25 cellular contexts compared by ENCODE assay signal in the genomic region with DNA sequence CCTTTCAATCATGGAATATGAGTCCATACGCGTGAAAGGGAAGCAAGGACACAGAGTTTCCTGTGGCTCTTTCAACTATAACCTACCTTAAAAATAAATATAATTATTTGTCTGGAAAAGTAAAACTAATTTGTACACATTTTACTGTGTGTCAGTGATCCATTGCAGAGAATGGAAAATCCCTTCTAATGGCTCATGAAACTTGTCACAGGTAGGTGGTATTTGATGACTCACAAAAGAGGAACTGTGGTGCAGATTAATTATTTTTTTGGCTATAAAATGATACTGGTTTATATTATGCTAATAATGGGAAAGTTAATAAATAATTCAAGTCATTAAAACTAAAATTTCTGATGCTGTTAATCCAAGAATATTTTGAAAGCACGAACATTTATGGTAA.
A peak's percentile ranks its signal among the peaks of the same experiment; 100 is the strongest.
DNase-seq lines count a peak whose midpoint lies in the region; ATAC-seq, FAIRE-seq and TF ChIP-seq lines count a peak whose summit lies in the region.
"Had no signal": no experiment of that assay in that cellular context is flagged by ENCODE, and none has a peak within 500 bp of the region (broad histone marks: within the 10 kb centered on the region; RNA-seq: fewer than 3 reads in every experiment).

No MANE protein-coding gene starts in this region.

- FAIRE-seq in RCC 7860 (lab: Jason Lieb, UNC): peak; percentile 2
- FAIRE-seq: GM12891, GM18507, GM19239 had no signal

- POLR2A ChIA-PET in WTC11 (lab: Charles Lee): no interaction called here

- H3K9me3 ChIP-seq in mammary epithelial cell (replicated peaks; ENCODE audit: insufficient read depth, low read length) (no peaks in the 10 kb centered on the region), breast epithelium (no peaks in the 10 kb centered on the region)
- H3K9me3 ChIP-seq: BLaER1, Caco-2 had no signal

- TF ChIP-seq POLR2A in breast epithelium (IDR thresholded peaks at IDR 0.05): no peak

- H3K27ac ChIP-seq in mammary epithelial cell (ENCODE audit: insufficient read depth, low read depth, low read length) (no peak overlapping the region), breast epithelium (no peak overlapping the region), foreskin keratinocyte (no peak overlapping the region)
- H3K27ac ChIP-seq: 22Rv1, BLaER1, C4-2B had no signal

- no peak overlapping the region for H3K4me3 Mint-ChIP-seq in WTC11
- H3K4me3 Mint-ChIP-seq: B cell; CD4-positive, CD25-positive, alpha-beta regulatory T cell; CD8-positive, alpha-beta T cell; GM23338; H9 had no signal

- H3K4me2 ChIP-seq in mammary epithelial cell (ENCODE audit: insufficient read depth, low read depth, low read length): no peak overlapping the region
- H3K4me2 ChIP-seq: BLaER1, GM23338 had no signal

- dilution Hi-C loops in mammary epithelial cell (cut with HindIII; ENCODE audit: low sequenced_read_pairs): no loop called here

- intact Hi-C loops in mammary epithelial cell (cut with micrococcal nuclease) (no loop called here), breast epithelium (cut with DNase I; ENCODE audit: low total_unique reads) (no loop called here)

- H3K27me3 ChIP-seq in mammary epithelial cell (ENCODE audit: insufficient read depth, low read length) (no peaks in the 10 kb centered on the region), breast epithelium (no peaks in the 10 kb centered on the region), foreskin keratinocyte (no peaks in the 10 kb centered on the region)
- H3K27me3 ChIP-seq: BLaER1 had no signal

- no peak overlapping the region for H3K27ac Mint-ChIP-seq in WTC11
- H3K27ac Mint-ChIP-seq: B cell; CD4-positive, CD25-positive, alpha-beta regulatory T cell; CD8-positive, alpha-beta T cell; GM23338; H9 had no signal

- H3K4me3 ChIP-seq in mammary epithelial cell (replicated peaks in 1 of 3; ENCODE audit: insufficient read depth in 1 of 3, low read depth in 2 of 3, low read length in 3 of 3): no peak overlapping the region
- H3K4me3 ChIP-seq in breast epithelium: no peak overlapping the region
- H3K4me3 ChIP-seq in epithelial cell of esophagus (ENCODE audit: low read length): no peak overlapping the region
- H3K4me3 ChIP-seq: BLaER1, GM23338 had no signal

- no peaks in the 10 kb centered on the region for H3K4me1 Mint-ChIP-seq in WTC11
- H3K4me1 Mint-ChIP-seq: B cell; CD4-positive, CD25-positive, alpha-beta regulatory T cell; GM23338; H9 had no signal

- 67% methylated on average over 3 of the region's 3 CpGs for WGBS in mammary epithelial cell (ENCODE audit: low coverage, missing lambda C conversion rate)

- H3K9me3 Mint-ChIP-seq in WTC11: no peaks in the 10 kb centered on the region
- H3K9me3 Mint-ChIP-seq: GM23338, H9 had no signal

- no peak overlapping the region for H2AFZ ChIP-seq in mammary epithelial cell (ENCODE audit: low read depth, low read length)
- H2AFZ ChIP-seq: GM23338 had no signal

- in situ Hi-C loops in mammary epithelial cell (cut with MboI; ENCODE audit: low sequenced_read_pairs in 2 of 2): no loop called here

- peak; percentile 41 for DNase-seq in mammary epithelial cell
- DNase-seq in breast epithelium (ENCODE audit: low spot score in 2 of 2): no peak
- no peak for DNase-seq in RCC 7860 (ENCODE audit: low spot score)
- peak; percentile 27 for DNase-seq in epithelial cell of esophagus (ENCODE audit: low read depth)
- peak; percentile 48 for DNase-seq in renal cortical epithelial cell (ENCODE audit: low read depth)
- DNase-seq in foreskin keratinocyte: no peak
- DNase-seq in stimulated activated naive CD8-positive, alpha-beta T cell treated with anti-CD3 and anti-CD28 coated beads, Interleukin-15, Interleukin-2, amounts not matched to agents 100 U/mL and 50 U/mL, for 24 hours: no peak
- DNase-seq in WTC11 (ENCODE audit: low spot score): no peak
- DNase-seq: Caco-2; CD4-positive, CD25-positive, alpha-beta regulatory T cell; CD8-positive, alpha-beta T cell; DMS153; DMS79; EL; GDM1; H9 had no signal

- BruUV-seq in mammary epithelial cell (replicated peaks; lab: Mats Ljungman, UMichigan): no TSS peak

- H3K36me3 Mint-ChIP-seq in WTC11: no peaks in the 10 kb centered on the region
- H3K36me3 Mint-ChIP-seq: CD4-positive, CD25-positive, alpha-beta regulatory T cell; CD8-positive, alpha-beta T cell had no signal

- H4K20me1 ChIP-seq in mammary epithelial cell (ENCODE audit: insufficient read depth, low read length): no peaks in the 10 kb centered on the region
- H4K20me1 ChIP-seq: BLaER1 had no signal

- CTCF ChIA-PET in mammary epithelial cell (lab: Charles Lee; ENCODE audit: low non-redundant PET): no interaction called here
- CTCF ChIA-PET in WTC11 (lab: Charles Lee): no interaction called here

- H3K4me1 ChIP-seq in mammary epithelial cell (ENCODE audit: insufficient read depth, low read length) (no peaks in the 10 kb centered on the region), breast epithelium (no peaks in the 10 kb centered on the region), foreskin keratinocyte (no peaks in the 10 kb centered on the region)
- H3K4me1 ChIP-seq: BLaER1, Caco-2 had no signal

- H3K27me3 Mint-ChIP-seq in WTC11 (ENCODE audit: low read depth): no peaks in the 10 kb centered on the region
- H3K27me3 Mint-ChIP-seq: B cell; CD4-positive, CD25-positive, alpha-beta regulatory T cell had no signal

- no peaks in the 10 kb centered on the region for H3K79me2 ChIP-seq in mammary epithelial cell (ENCODE audit: insufficient read depth, low read length)

- ATAC-seq in foreskin keratinocyte (no peak), WTC11 (no peak)
- no peak for ATAC-seq in stimulated activated naive CD8-positive, alpha-beta T cell treated with anti-CD3 and anti-CD28 coated beads, Interleukin-15, Interleukin-2, amounts not matched to agents 100 U/mL and 50 U/mL, for 24 hours
- ATAC-seq: CD8-positive, alpha-beta T cell; GM23338; HCT116 had no signal

- TF ChIP-seq CTCF in mammary epithelial cell (conservative IDR thresholded peaks at IDR 0.05 in 1 of 2, IDR thresholded peaks at IDR 0.05 in 1 of 2; ENCODE audit: extremely low read depth in 1 of 2, insufficient read depth in 1 of 2, low read depth in 1 of 2, low read length in 2 of 2): no peak
- no peak for TF ChIP-seq CTCF in breast epithelium (IDR thresholded peaks at IDR 0.05)
- TF ChIP-seq CTCF in epithelial cell of esophagus (IDR thresholded peaks at IDR 0.05; ENCODE audit: insufficient read depth, low read depth, low read length, missing control alignments): no peak
- no peak for TF ChIP-seq CTCF in foreskin keratinocyte (conservative IDR thresholded peaks at IDR 0.05)
- no peak for TF ChIP-seq CTCF in WTC11 (IDR thresholded peaks at IDR 0.05)

- no peak overlapping the region for H3K9ac ChIP-seq in mammary epithelial cell (ENCODE audit: insufficient read depth, low read length)
- H3K9ac ChIP-seq: BLaER1 had no signal

- no peaks in the 10 kb centered on the region for H3K36me3 ChIP-seq in mammary epithelial cell (ENCODE audit: insufficient read depth, low read length)
- no peaks in the 10 kb centered on the region for H3K36me3 ChIP-seq in breast epithelium
- H3K36me3 ChIP-seq: BLaER1 had no signal

TF ChIP-seq in WTC11, 78 proteins besides CTCF, POLR2A, EP300 and RAD21 (continues in another document):
- TF ChIP-seq, protein P1, sequence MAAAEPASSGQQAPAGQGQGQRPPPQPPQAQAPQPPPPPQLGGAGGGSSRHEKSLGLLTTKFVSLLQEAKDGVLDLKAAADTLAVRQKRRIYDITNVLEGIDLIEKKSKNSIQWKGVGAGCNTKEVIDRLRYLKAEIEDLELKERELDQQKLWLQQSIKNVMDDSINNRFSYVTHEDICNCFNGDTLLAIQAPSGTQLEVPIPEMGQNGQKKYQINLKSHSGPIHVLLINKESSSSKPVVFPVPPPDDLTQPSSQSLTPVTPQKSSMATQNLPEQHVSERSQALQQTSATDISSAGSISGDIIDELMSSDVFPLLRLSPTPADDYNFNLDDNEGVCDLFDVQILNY (CRISPR knock-in tag; IDR thresholded peaks at IDR 0.05): no peak
- TF ChIP-seq, protein P2, sequence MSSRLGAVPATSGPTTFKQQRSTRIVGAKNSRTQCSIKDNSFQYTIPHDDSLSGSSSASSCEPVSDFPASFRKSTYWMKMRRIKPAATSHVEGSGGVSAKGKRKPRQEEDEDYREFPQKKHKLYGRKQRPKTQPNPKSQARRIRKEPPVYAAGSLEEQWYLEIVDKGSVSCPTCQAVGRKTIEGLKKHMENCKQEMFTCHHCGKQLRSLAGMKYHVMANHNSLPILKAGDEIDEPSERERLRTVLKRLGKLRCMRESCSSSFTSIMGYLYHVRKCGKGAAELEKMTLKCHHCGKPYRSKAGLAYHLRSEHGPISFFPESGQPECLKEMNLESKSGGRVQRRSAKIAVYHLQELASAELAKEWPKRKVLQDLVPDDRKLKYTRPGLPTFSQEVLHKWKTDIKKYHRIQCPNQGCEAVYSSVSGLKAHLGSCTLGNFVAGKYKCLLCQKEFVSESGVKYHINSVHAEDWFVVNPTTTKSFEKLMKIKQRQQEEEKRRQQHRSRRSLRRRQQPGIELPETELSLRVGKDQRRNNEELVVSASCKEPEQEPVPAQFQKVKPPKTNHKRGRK (CRISPR knock-in tag; IDR thresholded peaks at IDR 0.05; ENCODE audit: borderline replicate concordance): no peak
- no peak for TF ChIP-seq ZNF671 (CRISPR knock-in tag; IDR thresholded peaks at IDR 0.05)
- TF ChIP-seq ZNF396 (CRISPR knock-in tag; IDR thresholded peaks at IDR 0.05; ENCODE audit: borderline replicate concordance): no peak
- no peak for TF ChIP-seq NR2C2 (CRISPR knock-in tag; IDR thresholded peaks at IDR 0.05)
- TF ChIP-seq, protein P3, sequence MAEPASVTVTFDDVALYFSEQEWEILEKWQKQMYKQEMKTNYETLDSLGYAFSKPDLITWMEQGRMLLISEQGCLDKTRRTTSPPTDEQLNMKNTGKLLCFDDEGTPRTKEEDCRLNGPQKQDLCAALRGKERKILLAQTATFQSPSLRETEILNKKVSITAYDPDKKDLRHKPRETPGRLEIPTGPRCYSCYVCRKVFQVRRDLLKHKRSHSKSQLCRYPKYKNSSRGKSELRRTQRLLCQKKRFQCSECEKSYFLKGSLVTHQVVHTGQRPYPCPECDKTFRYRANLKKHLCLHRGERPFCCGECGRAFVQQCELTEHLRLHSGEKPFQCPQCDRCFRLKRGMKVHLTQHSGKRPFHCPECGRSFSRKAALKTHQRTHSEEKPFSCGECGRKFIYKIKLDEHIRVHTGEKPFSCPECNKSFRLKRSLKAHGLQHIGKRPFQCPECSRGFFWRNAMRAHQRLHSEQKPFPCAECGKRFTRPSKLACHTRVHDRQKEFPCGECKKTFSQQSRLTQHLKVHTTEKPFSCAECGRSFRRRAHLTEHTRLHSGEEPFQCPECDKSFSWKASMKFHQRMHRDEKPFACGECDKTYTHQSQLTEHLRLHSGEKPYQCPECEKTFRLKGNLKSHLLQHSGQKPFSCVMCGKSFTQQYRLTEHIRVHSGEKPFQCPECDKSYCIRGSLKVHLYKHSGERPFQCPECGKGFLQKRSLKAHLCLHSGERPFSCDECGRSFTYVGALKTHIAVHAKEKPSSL (CRISPR knock-in tag; conservative IDR thresholded peaks at IDR 0.05): no peak
- TF ChIP-seq RELA (CRISPR knock-in tag; IDR thresholded peaks at IDR 0.05; ENCODE audit: borderline replicate concordance): no peak

Comparison
In these comparisons a context has a peak if more than half of its experiments do, and no peak if none do; other contexts are left out.
1. DNase-seq: peak in mammary epithelial cell (single experiment), epithelial cell of esophagus (single experiment) and renal cortical epithelial cell (single experiment); none in breast epithelium (0 of 2), RCC 7860 (single experiment), foreskin keratinocyte (0 of 2), stimulated activated naive CD8-positive, alpha-beta T cell treated with anti-CD3 and anti-CD28 coated beads, Interleukin-15, Interleukin-2, amounts not matched to agents 100 U/mL and 50 U/mL, for 24 hours (single experiment) and WTC11 (single experiment).